1 cellular context compared by ENCODE assay signal in the genomic region with DNA sequence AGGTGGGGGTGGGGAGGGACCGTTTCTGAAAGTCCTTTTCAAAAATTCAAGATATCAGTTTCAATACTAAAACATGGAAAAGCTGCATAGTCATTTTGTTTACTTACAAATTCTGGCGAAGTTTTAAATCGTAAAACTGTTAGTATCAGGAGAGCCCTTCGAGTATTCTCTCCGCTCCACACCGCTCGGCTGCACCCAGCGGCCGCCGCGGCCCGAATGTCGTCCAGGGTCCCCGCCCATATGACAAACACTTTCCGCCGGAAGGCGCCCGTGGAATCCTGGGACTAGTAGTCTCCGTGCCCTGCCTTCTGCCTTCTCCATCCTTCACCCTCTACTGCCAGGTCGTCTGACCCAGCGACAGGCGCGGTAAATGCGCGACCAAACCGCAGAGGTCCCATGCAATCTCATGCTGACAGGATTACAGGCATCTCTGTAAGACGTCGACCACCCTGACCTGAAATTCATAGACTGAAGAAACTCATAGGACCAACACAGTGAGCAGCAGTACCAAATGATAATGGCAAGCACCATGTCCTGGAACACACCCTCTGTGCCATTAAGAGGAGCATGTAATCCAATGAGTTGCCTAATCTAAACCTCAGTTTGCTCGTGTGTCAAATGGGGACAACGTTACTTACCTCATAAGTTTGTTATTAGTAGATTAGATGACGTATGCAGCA.
TF ChIP-seq lines count a peak whose summit lies in the region.

TSS of gene TOR1AIP2 (minus strand) at position 218 of the 680 bp plus-strand sequence. CDS start 25,138 bp downstream, outside the sequence.

TF ChIP-seq in K562, 482 proteins besides CTCF, POLR2A, EP300 and RAD21 (continued from another document and continues in another):
- TF ChIP-seq, protein P1, sequence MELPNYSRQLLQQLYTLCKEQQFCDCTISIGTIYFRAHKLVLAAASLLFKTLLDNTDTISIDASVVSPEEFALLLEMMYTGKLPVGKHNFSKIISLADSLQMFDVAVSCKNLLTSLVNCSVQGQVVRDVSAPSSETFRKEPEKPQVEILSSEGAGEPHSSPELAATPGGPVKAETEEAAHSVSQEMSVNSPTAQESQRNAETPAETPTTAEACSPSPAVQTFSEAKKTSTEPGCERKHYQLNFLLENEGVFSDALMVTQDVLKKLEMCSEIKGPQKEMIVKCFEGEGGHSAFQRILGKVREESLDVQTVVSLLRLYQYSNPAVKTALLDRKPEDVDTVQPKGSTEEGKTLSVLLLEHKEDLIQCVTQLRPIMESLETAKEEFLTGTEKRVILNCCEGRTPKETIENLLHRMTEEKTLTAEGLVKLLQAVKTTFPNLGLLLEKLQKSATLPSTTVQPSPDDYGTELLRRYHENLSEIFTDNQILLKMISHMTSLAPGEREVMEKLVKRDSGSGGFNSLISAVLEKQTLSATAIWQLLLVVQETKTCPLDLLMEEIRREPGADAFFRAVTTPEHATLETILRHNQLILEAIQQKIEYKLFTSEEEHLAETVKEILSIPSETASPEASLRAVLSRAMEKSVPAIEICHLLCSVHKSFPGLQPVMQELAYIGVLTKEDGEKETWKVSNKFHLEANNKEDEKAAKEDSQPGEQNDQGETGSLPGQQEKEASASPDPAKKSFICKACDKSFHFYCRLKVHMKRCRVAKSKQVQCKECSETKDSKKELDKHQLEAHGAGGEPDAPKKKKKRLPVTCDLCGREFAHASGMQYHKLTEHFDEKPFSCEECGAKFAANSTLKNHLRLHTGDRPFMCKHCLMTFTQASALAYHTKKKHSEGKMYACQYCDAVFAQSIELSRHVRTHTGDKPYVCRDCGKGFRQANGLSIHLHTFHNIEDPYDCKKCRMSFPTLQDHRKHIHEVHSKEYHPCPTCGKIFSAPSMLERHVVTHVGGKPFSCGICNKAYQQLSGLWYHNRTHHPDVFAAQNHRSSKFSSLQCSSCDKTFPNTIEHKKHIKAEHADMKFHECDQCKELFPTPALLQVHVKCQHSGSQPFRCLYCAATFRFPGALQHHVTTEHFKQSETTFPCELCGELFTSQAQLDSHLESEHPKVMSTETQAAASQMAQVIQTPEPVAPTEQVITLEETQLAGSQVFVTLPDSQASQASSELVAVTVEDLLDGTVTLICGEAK (IDR thresholded peaks at IDR 0.05), result peak; percentile 98
- TF ChIP-seq, protein P1 (CRISPR knock-in tag; IDR thresholded peaks at IDR 0.05), result no peak
- TF ChIP-seq, protein P2, sequence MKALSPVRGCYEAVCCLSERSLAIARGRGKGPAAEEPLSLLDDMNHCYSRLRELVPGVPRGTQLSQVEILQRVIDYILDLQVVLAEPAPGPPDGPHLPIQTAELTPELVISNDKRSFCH (CRISPR knock-in tag; IDR thresholded peaks at IDR 0.05), result no peak
- TF ChIP-seq, protein P2 (tag; IDR thresholded peaks at IDR 0.05), result no peak
- no peak for TF ChIP-seq NCOA6 (IDR thresholded peaks at IDR 0.05)
- no peak for TF ChIP-seq CREBBP (IDR thresholded peaks at IDR 0.05; ENCODE audit: low read depth, low read length)
- peak; percentile 69; the same call in 1 of the 2 replicates for TF ChIP-seq GTF2F1 (IDR thresholded peaks at IDR 0.05; ENCODE audit: low read depth, low read length)
- no peak for TF ChIP-seq HEY1 (CRISPR knock-in tag; IDR thresholded peaks at IDR 0.05; ENCODE audit: borderline replicate concordance)
- peak; percentile 91 for TF ChIP-seq TBP (optimal IDR thresholded peaks at IDR 0.05; ENCODE audit: low read depth, low read length)
- TF ChIP-seq, protein P3, sequence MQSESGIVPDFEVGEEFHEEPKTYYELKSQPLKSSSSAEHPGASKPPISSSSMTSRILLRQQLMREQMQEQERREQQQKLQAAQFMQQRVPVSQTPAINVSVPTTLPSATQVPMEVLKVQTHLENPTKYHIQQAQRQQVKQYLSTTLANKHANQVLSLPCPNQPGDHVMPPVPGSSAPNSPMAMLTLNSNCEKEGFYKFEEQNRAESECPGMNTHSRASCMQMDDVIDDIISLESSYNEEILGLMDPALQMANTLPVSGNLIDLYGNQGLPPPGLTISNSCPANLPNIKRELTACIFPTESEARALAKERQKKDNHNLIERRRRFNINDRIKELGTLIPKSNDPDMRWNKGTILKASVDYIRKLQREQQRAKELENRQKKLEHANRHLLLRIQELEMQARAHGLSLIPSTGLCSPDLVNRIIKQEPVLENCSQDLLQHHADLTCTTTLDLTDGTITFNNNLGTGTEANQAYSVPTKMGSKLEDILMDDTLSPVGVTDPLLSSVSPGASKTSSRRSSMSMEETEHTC (IDR thresholded peaks at IDR 0.05), result no peak; the same call in 1 of the 2 replicates
- no peak for TF ChIP-seq DMBX1 (CRISPR knock-in tag; IDR thresholded peaks at IDR 0.05; ENCODE audit: borderline replicate concordance)
- TF ChIP-seq ZNF436 (CRISPR knock-in tag; IDR thresholded peaks at IDR 0.05), result peak; percentile 54; the same call in 1 of the 2 replicates
- peak in 2 of 3 experiments; percentile 67 to 77 for TF ChIP-seq YY1 (IDR thresholded peaks at IDR 0.05; ENCODE audit: borderline replicate concordance in 1 of 3, control insufficient read depth in 1 of 3, extremely low read depth in 1 of 3, insufficient read depth in 3 of 3, insufficient read length in 1 of 3, insufficient replicate concordance in 2 of 3, low read depth in 1 of 3, low read length in 2 of 3)
- TF ChIP-seq, protein P4, sequence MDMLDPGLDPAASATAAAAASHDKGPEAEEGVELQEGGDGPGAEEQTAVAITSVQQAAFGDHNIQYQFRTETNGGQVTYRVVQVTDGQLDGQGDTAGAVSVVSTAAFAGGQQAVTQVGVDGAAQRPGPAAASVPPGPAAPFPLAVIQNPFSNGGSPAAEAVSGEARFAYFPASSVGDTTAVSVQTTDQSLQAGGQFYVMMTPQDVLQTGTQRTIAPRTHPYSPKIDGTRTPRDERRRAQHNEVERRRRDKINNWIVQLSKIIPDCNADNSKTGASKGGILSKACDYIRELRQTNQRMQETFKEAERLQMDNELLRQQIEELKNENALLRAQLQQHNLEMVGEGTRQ (CRISPR knock-in tag; IDR thresholded peaks at IDR 0.05), result peak; percentile 46
- peak; percentile 8 for TF ChIP-seq FOS (IDR thresholded peaks at IDR 0.05; ENCODE audit: extremely low read depth, insufficient read length)
- TF ChIP-seq ZNF444 (CRISPR knock-in tag; IDR thresholded peaks at IDR 0.05), result no peak; the same call in 1 of the 2 replicates
- peak in 1 of 2 experiments; percentile 74; a peak in 2 of 4 replicates for TF ChIP-seq ZMIZ1 (IDR thresholded peaks at IDR 0.05; ENCODE audit: low read depth in 2 of 2, low read length in 2 of 2)
- TF ChIP-seq, protein P5, sequence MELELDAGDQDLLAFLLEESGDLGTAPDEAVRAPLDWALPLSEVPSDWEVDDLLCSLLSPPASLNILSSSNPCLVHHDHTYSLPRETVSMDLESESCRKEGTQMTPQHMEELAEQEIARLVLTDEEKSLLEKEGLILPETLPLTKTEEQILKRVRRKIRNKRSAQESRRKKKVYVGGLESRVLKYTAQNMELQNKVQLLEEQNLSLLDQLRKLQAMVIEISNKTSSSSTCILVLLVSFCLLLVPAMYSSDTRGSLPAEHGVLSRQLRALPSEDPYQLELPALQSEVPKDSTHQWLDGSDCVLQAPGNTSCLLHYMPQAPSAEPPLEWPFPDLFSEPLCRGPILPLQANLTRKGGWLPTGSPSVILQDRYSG (tag; conservative IDR thresholded peaks at IDR 0.05; ENCODE audit: low read depth), result 0 out of 2 replicates have a peak, but pooled peaks have one; percentile 21
- peak; percentile 82 to 85 for TF ChIP-seq SIX5 (IDR thresholded peaks at IDR 0.05; ENCODE audit: borderline replicate concordance in 1 of 2, insufficient read depth in 1 of 2, low read depth in 1 of 2, low read length in 2 of 2)
- peak; percentile 70; the same call in 1 of the 2 replicates for TF ChIP-seq NR2C2 (CRISPR knock-in tag; IDR thresholded peaks at IDR 0.05)
- TF ChIP-seq NR2C2 (tag; IDR thresholded peaks at IDR 0.05), result peak; percentile 65; the same call in 1 of the 2 replicates
- TF ChIP-seq ZNF511 (CRISPR knock-in tag; IDR thresholded peaks at IDR 0.05), result no peak
- TF ChIP-seq CBX1 (IDR thresholded peaks at IDR 0.05; ENCODE audit: low read depth), result 0 out of 2 replicates have a peak, but pooled peaks have one; percentile 30
- TF ChIP-seq NCOA4 (IDR thresholded peaks at IDR 0.05; ENCODE audit: partially characterized antibody), result no peak
- TF ChIP-seq, protein P6, sequence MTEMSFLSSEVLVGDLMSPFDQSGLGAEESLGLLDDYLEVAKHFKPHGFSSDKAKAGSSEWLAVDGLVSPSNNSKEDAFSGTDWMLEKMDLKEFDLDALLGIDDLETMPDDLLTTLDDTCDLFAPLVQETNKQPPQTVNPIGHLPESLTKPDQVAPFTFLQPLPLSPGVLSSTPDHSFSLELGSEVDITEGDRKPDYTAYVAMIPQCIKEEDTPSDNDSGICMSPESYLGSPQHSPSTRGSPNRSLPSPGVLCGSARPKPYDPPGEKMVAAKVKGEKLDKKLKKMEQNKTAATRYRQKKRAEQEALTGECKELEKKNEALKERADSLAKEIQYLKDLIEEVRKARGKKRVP (CRISPR knock-in tag; IDR thresholded peaks at IDR 0.05), result no peak
- peak; percentile 95 for TF ChIP-seq ZNF143 (CRISPR knock-in tag; IDR thresholded peaks at IDR 0.05)
- no peak for TF ChIP-seq MCM5 (IDR thresholded peaks at IDR 0.05; ENCODE audit: low read depth)
- no peak for TF ChIP-seq KAT8 (IDR thresholded peaks at IDR 0.05; ENCODE audit: low read depth)
- no peak for TF ChIP-seq ZNF197 (CRISPR knock-in tag; IDR thresholded peaks at IDR 0.05; ENCODE audit: low read depth)
- no peak for TF ChIP-seq HNRNPK (IDR thresholded peaks at IDR 0.05; ENCODE audit: low read depth, low read length, poor library complexity, severe bottlenecking)
- no peak for TF ChIP-seq HNRNPUL1 (IDR thresholded peaks at IDR 0.05; ENCODE audit: low read length)
- no peak for TF ChIP-seq SAP30 (IDR thresholded peaks at IDR 0.05; ENCODE audit: borderline replicate concordance, insufficient read depth, low read depth, low read length, poor library complexity, severe bottlenecking)
- TF ChIP-seq DNMT1 (IDR thresholded peaks at IDR 0.05), result no peak
- TF ChIP-seq ZBTB7A (IDR thresholded peaks at IDR 0.05; ENCODE audit: borderline replicate concordance, control insufficient read depth, low read depth, low read length), result peak; percentile 35; the same call in 1 of the 2 replicates
- TF ChIP-seq TCF7 (IDR thresholded peaks at IDR 0.05; ENCODE audit: borderline replicate concordance), result peak; percentile 31; the same call in 1 of the 2 replicates
- TF ChIP-seq KAT7 (CRISPR knock-in tag; IDR thresholded peaks at IDR 0.05; ENCODE audit: borderline replicate concordance), result peak; percentile 86; the same call in 1 of the 2 replicates
- no peak for TF ChIP-seq SMARCA4 (IDR thresholded peaks at IDR 0.05)
